In genomic region chr1:53160924-53161378, GRCh38 we compare ENCODE assay signal across 31 cellular contexts. TPM values are rescaled to one million over a fixed set of nuclear protein-coding genes. Genes with fewer than 3 reads are reported as not detected.
"Had no signal": no experiment of that assay in that cellular context is flagged by ENCODE, and none has a peak within 500 bp of the region (broad histone marks: within the 10 kb centered on the region; RNA-seq: fewer than 3 reads in every experiment).

No MANE protein-coding gene starts in this region.

- H3K9me3 ChIP-seq: colonic mucosa, heart left ventricle, left lung, pancreas, prostate gland, spleen, testis, uterus had no signal

- H3K27ac ChIP-seq: colonic mucosa, dorsolateral prefrontal cortex, heart left ventricle, left lung, pancreas, prostate gland, spleen, testis, uterus had no signal

- H3K4me3 ChIP-seq: colonic mucosa, dorsolateral prefrontal cortex, heart left ventricle, left lung, pancreas, prostate gland, spleen, testis, uterus had no signal

- H3K27ac Mint-ChIP-seq: activated CD4-positive, alpha-beta T cell treated with anti-CD3 and anti-CD28 coated beads for 36 hours; activated CD8-positive, alpha-beta memory T cell treated with anti-CD3 and anti-CD28 coated beads, Interleukin-2, amount 10 ng/mL, durations not matched to agents 7 days and 5 days; activated CD8-positive, alpha-beta T cell treated with anti-CD3 and anti-CD28 coated beads, Interleukin-2, amount 10 ng/mL, durations not matched to agents 7 days and 5 days; activated naive CD4-positive, alpha-beta T cell treated with anti-CD3 and anti-CD28 coated beads, Interleukin-2, amount 50 U/mL, for 24 hours; activated naive CD8-positive, alpha-beta T cell treated with anti-CD3 and anti-CD28 coated beads, Interleukin-2, amount 50 U/mL, for 24 hours; activated T-helper 2 cell treated with anti-CD3 and anti-CD28 coated beads, Interferon-gamma antibody, Interleukin-2, Interleukin-4, amounts not matched to agents 10 μg/mL and 5 μg/mL and 100 μg/mL, durations not matched to agents 14 hours and 24 hours and 36 hours; effector memory CD8-positive, alpha-beta T cell; nephron progenitor cell; T-helper 2 cell treated with Interferon-gamma antibody and Interleukin-4, amounts not matched to agents 5 μg/mL and 100 μg/mL, for 36 hours had no signal

- DNase-seq: activated CD4-positive, alpha-beta T cell treated with anti-CD3 and anti-CD28 coated beads for 36 hours; activated CD4-positive, CD25-positive, alpha-beta regulatory T cell; activated CD8-positive, alpha-beta memory T cell treated with anti-CD3 and anti-CD28 coated beads, Interleukin-2, amount 10 ng/mL, durations not matched to agents 7 days and 5 days; activated CD8-positive, alpha-beta T cell treated with anti-CD3 and anti-CD28 coated beads, Interleukin-2, amount 10 ng/mL, durations not matched to agents 7 days and 5 days; activated naive CD8-positive, alpha-beta T cell treated with anti-CD3 and anti-CD28 coated beads, Interleukin-2, amount 50 U/mL, for 24 hours; activated T-cell treated with anti-CD3 and anti-CD28 coated beads, Interleukin-2, amount 50 U/mL, for 48 hours; colonic mucosa; dorsolateral prefrontal cortex; effector memory CD8-positive, alpha-beta T cell; erythroblast; foreskin fibroblast; heart left ventricle; kidney glomerular epithelial cell; left lung; naive B cell; nephron progenitor cell; pancreas; spleen; stimulated activated CD4-positive, alpha-beta T cell treated with anti-CD3 and anti-CD28 coated beads, Interleukin-2, amount 100 ng/mL, for 48 hours; stimulated activated naive CD8-positive, alpha-beta T cell treated with anti-CD3 and anti-CD28 coated beads, Interleukin-15, Interleukin-2, amounts not matched to agents 100 U/mL and 50 U/mL, for 24 hours; T-helper 1 cell; testis; trophoblast cell; uterus had no signal

- ATAC-seq: activated CD4-positive, alpha-beta T cell treated with anti-CD3 and anti-CD28 coated beads for 36 hours; activated CD8-positive, alpha-beta memory T cell treated with anti-CD3 and anti-CD28 coated beads, Interleukin-2, amount 10 ng/mL, durations not matched to agents 7 days and 5 days; activated CD8-positive, alpha-beta T cell treated with anti-CD3 and anti-CD28 coated beads, Interleukin-2, amount 10 ng/mL, durations not matched to agents 7 days and 5 days; activated naive CD8-positive, alpha-beta T cell treated with anti-CD3 and anti-CD28 coated beads, Interleukin-2, amount 50 U/mL, for 24 hours; effector memory CD8-positive, alpha-beta T cell; heart left ventricle; left lung; pancreas; stimulated activated naive CD8-positive, alpha-beta T cell treated with anti-CD3 and anti-CD28 coated beads, Interleukin-15, Interleukin-2, amounts not matched to agents 100 U/mL and 50 U/mL, for 24 hours had no signal

- H3K36me3 Mint-ChIP-seq: activated CD8-positive, alpha-beta memory T cell treated with anti-CD3 and anti-CD28 coated beads, Interleukin-2, amount 10 ng/mL, durations not matched to agents 7 days and 5 days; activated naive CD4-positive, alpha-beta T cell treated with anti-CD3 and anti-CD28 coated beads, Interleukin-2, amount 50 U/mL, for 24 hours; naive B cell had no signal

- H3K27me3 ChIP-seq: colonic mucosa, left lung, pancreas, testis, uterus had no signal

- H3K4me1 Mint-ChIP-seq: activated CD4-positive, alpha-beta T cell treated with anti-CD3 and anti-CD28 coated beads for 36 hours; activated CD8-positive, alpha-beta memory T cell treated with anti-CD3 and anti-CD28 coated beads, Interleukin-2, amount 10 ng/mL, durations not matched to agents 7 days and 5 days; activated naive CD4-positive, alpha-beta T cell treated with anti-CD3 and anti-CD28 coated beads, Interleukin-2, amount 50 U/mL, for 24 hours; activated naive CD8-positive, alpha-beta T cell treated with anti-CD3 and anti-CD28 coated beads, Interleukin-2, amount 50 U/mL, for 24 hours; central memory CD8-positive, alpha-beta T cell; naive B cell; nephron progenitor cell had no signal

- H3K36me3 ChIP-seq: colonic mucosa, heart left ventricle, left lung, pancreas, prostate gland, spleen, uterus had no signal

- H3K4me3 Mint-ChIP-seq: activated CD4-positive, alpha-beta T cell treated with anti-CD3 and anti-CD28 coated beads for 36 hours; activated CD8-positive, alpha-beta memory T cell treated with anti-CD3 and anti-CD28 coated beads, Interleukin-2, amount 10 ng/mL, durations not matched to agents 7 days and 5 days; activated CD8-positive, alpha-beta T cell treated with anti-CD3 and anti-CD28 coated beads, Interleukin-2, amount 10 ng/mL, durations not matched to agents 7 days and 5 days; activated naive CD4-positive, alpha-beta T cell treated with anti-CD3 and anti-CD28 coated beads, Interleukin-2, amount 50 U/mL, for 24 hours; activated naive CD8-positive, alpha-beta T cell treated with anti-CD3 and anti-CD28 coated beads, Interleukin-2, amount 50 U/mL, for 24 hours; central memory CD8-positive, alpha-beta T cell; effector memory CD8-positive, alpha-beta T cell; naive B cell; nephron progenitor cell; T-helper 2 cell treated with Interferon-gamma antibody and Interleukin-4, amounts not matched to agents 5 μg/mL and 100 μg/mL, for 36 hours had no signal

- H3K4me1 ChIP-seq: colonic mucosa, left lung, pancreas, prostate gland, spleen, testis, uterus had no signal

- H3K9me3 Mint-ChIP-seq: activated naive CD4-positive, alpha-beta T cell treated with anti-CD3 and anti-CD28 coated beads, Interleukin-2, amount 50 U/mL, for 24 hours; activated naive CD8-positive, alpha-beta T cell treated with anti-CD3 and anti-CD28 coated beads, Interleukin-2, amount 50 U/mL, for 24 hours; activated T-helper 2 cell treated with anti-CD3 and anti-CD28 coated beads, Interferon-gamma antibody, Interleukin-2, Interleukin-4, amounts not matched to agents 10 μg/mL and 5 μg/mL and 100 μg/mL, durations not matched to agents 14 hours and 24 hours and 36 hours; central memory CD8-positive, alpha-beta T cell; effector memory CD8-positive, alpha-beta T cell; naive B cell; nephron progenitor cell; T-helper 2 cell treated with Interferon-gamma antibody and Interleukin-4, amounts not matched to agents 5 μg/mL and 100 μg/mL, for 36 hours had no signal

RNA-seq across cellular contexts. Expression of gene SLC1A7, which starts 18.5 kb away (rescaled TPM):
- total RNA-seq: activated CD4-positive, alpha-beta T cell treated with anti-CD3 and anti-CD28 coated beads for 36 hours; activated CD8-positive, alpha-beta memory T cell treated with anti-CD3 and anti-CD28 coated beads, Interleukin-2, amount 10 ng/mL, durations not matched to agents 7 days and 5 days; activated CD8-positive, alpha-beta T cell treated with anti-CD3 and anti-CD28 coated beads, Interleukin-2, amount 10 ng/mL, durations not matched to agents 7 days and 5 days; activated T-helper 2 cell treated with anti-CD3 and anti-CD28 coated beads, Interferon-gamma antibody, Interleukin-2, Interleukin-4, amounts not matched to agents 10 μg/mL and 5 μg/mL and 100 μg/mL, durations not matched to agents 14 hours and 24 hours and 36 hours; bronchial epithelial cell; lung microvascular endothelial cell; pancreas had no signal
